15 cellular contexts compared by ENCODE assay signal in genomic region chr9:3361689-3362392, GRCh38.
DNase-seq lines count a peak whose midpoint lies in the region; FAIRE-seq and TF ChIP-seq lines count a peak whose summit lies in the region.
"Had no signal": no experiment of that assay in that cellular context is flagged by ENCODE, and none has a peak within 500 bp of the region (broad histone marks: within the 10 kb centered on the region; RNA-seq: fewer than 3 reads in every experiment).

No MANE protein-coding gene starts in this region.

- H2BK15ac ChIP-seq in H1 (ENCODE audit: low read length) (no peak overlapping the region), mesendoderm (replicated peaks; ENCODE audit: low read depth) (no peak overlapping the region)

- no peak for TF ChIP-seq EP300 in H1 (IDR thresholded peaks at IDR 0.05; ENCODE audit: borderline replicate concordance in 1 of 2, low read depth in 2 of 2, low read length in 2 of 2)

- H3K23me2 ChIP-seq in H1 (ENCODE audit: low read depth, low read length) = no peaks in the 10 kb centered on the region

- no peaks in the 10 kb centered on the region for H3K27me3 Mint-ChIP-seq in glutamatergic neuron (ENCODE audit: unreplicated experiment)
- H3K27me3 Mint-ChIP-seq: B cell had no signal

- no peak overlapping the region for H3K18ac ChIP-seq in H1 (ENCODE audit: extremely low read depth, low read length)
- H3K18ac ChIP-seq in mesendoderm (ENCODE audit: low read length) = peak overlapping the region; percentile 92

- FAIRE-seq in H1 (lab: Jason Lieb, UNC) = no peak
- FAIRE-seq: GM19239, H54, HTR-8/SVneo had no signal

- H3K4me2 ChIP-seq in H1 (ENCODE audit: insufficient read depth in 1 of 2, low read depth in 2 of 2, low read length in 2 of 2) (peak overlapping the region in 1 of 2 experiments; percentile 11; a peak in 1 of 4 replicates), mesendoderm (ENCODE audit: low read length) (no peak overlapping the region)

- CTCF ChIA-PET in H1 (lab: Charles Lee; ENCODE audit: partially characterized antibody) = no interaction called here

- POLR2A ChIA-PET in H1 (lab: Charles Lee; ENCODE audit: partially characterized antibody) = no interaction called here

- H3K4ac ChIP-seq in H1 (replicated peaks; ENCODE audit: insufficient read length, low read depth, low read length) (no peak overlapping the region), mesendoderm (ENCODE audit: low read depth, low read length) (peak overlapping the region; percentile 99)

- H3K9me3 ChIP-seq in HUES48 (ENCODE audit: control insufficient read depth, insufficient read depth, low read length) (no peaks in the 10 kb centered on the region), H1 (ENCODE audit: insufficient read depth in 2 of 2, low read depth in 1 of 2, low read length in 1 of 2) (no peaks in the 10 kb centered on the region; a peak in 1 of 4 replicates)

- no peak for TF ChIP-seq POLR2A in H1 (IDR thresholded peaks at IDR 0.05; ENCODE audit: control extremely low read depth in 1 of 2, low read depth in 2 of 2, low read length in 2 of 2)

- no peak overlapping the region for H3K14ac ChIP-seq in H1 (ENCODE audit: insufficient read length)

- no peak overlapping the region for H2AFZ ChIP-seq in H1 (ENCODE audit: low read length)

- no peak for DNase-seq in H1 (ENCODE audit: low read depth in 1 of 2, low spot score in 2 of 2)
- DNase-seq in mesendoderm = peak; percentile 61
- no peak for DNase-seq in NCI-H2107 (lab: John Stamatoyannopoulos, UW)
- DNase-seq in anterior cingulate cortex (lab: John Stamatoyannopoulos, UW) = no peak
- no peak for DNase-seq in glutamatergic neuron
- DNase-seq: Calu3; CD8-positive, alpha-beta T cell; DMS79 treated with DMSO at 0.1 percent for 48 hours; HFFc6 had no signal

- H3K36me3 Mint-ChIP-seq in glutamatergic neuron (ENCODE audit: unreplicated experiment) = no peaks in the 10 kb centered on the region

- H3K27ac ChIP-seq in HUES48 (ENCODE audit: low read depth, low read length) = peak overlapping the region; percentile 73
- H3K27ac ChIP-seq in H1 (ENCODE audit: low read depth, low read length) = no peak overlapping the region
- peak overlapping the region; percentile 40 for H3K27ac ChIP-seq in mesendoderm (ENCODE audit: low read depth, low read length)

- H3K4me3 ChIP-seq in HUES48 (ENCODE audit: low read depth, low read length) = no peak overlapping the region
- no peak overlapping the region; a peak in 1 of 8 replicates for H3K4me3 ChIP-seq in H1 (ENCODE audit: extremely low read depth in 1 of 4, insufficient read depth in 2 of 4, low read depth in 3 of 4, low read length in 4 of 4)
- H3K4me3 ChIP-seq in mesendoderm (ENCODE audit: low read length) = no peak overlapping the region
- H3K4me3 ChIP-seq: BLaER1 treated with 17β-estradiol and CSF1 and Interleukin-3, amounts not matched to agents 10 nM and 100 nM had no signal

- no peak overlapping the region for H3K4me3 Mint-ChIP-seq in glutamatergic neuron (ENCODE audit: unreplicated experiment)
- H3K4me3 Mint-ChIP-seq: B cell; CD8-positive, alpha-beta T cell; HFFc6 had no signal

- TF ChIP-seq CTCF in H1 (IDR thresholded peaks at IDR 0.05; ENCODE audit: control extremely low read depth in 1 of 3, insufficient read depth in 1 of 3, low read depth in 1 of 3, low read length in 3 of 3) (no peak), glutamatergic neuron (IDR thresholded peaks at IDR 0.05; ENCODE audit: partially characterized antibody, unreplicated experiment) (no peak)

- H3K79me1 ChIP-seq in H1 (ENCODE audit: low read depth, low read length) (no peaks in the 10 kb centered on the region), mesendoderm (ENCODE audit: low read length) (no peaks in the 10 kb centered on the region)

- no peaks in the 10 kb centered on the region for H3K36me3 ChIP-seq in HUES48 (ENCODE audit: control insufficient read depth, insufficient read depth, low read length)
- H3K36me3 ChIP-seq in H1 (ENCODE audit: control insufficient read depth in 2 of 4, insufficient read depth in 4 of 4, low read length in 3 of 4) = no peaks in the 10 kb centered on the region
- no peaks in the 10 kb centered on the region for H3K36me3 ChIP-seq in mesendoderm (ENCODE audit: control insufficient read depth, insufficient read depth, low read length)

- H3K23ac ChIP-seq in H1 (ENCODE audit: insufficient read length) (no peak overlapping the region), mesendoderm (ENCODE audit: low read length) (no peak overlapping the region)

- no peak overlapping the region for H2AK5ac ChIP-seq in H1 (ENCODE audit: low read depth, low read length)
- no peak overlapping the region for H2AK5ac ChIP-seq in mesendoderm (ENCODE audit: low read length)

- no peak overlapping the region for H3K56ac ChIP-seq in H1 (replicated peaks; ENCODE audit: insufficient read length, low read depth, low read length)
- peak overlapping the region; percentile 28 for H3K56ac ChIP-seq in mesendoderm (ENCODE audit: low read length)

- H2BK20ac ChIP-seq in H1 (ENCODE audit: low read length) = no peak overlapping the region

- H3K79me2 ChIP-seq in H1 (ENCODE audit: control insufficient read depth in 1 of 2, insufficient read depth in 2 of 2, low read length in 2 of 2) (no peaks in the 10 kb centered on the region), mesendoderm (ENCODE audit: control insufficient read depth, insufficient read depth, low read length) (no peaks in the 10 kb centered on the region)

- no peak overlapping the region for H3K27ac Mint-ChIP-seq in glutamatergic neuron (ENCODE audit: unreplicated experiment)
- H3K27ac Mint-ChIP-seq: B cell; CD8-positive, alpha-beta T cell; HFFc6 had no signal

- no peaks in the 10 kb centered on the region for H3K27me3 ChIP-seq in HUES48 (ENCODE audit: control insufficient read depth, insufficient read depth, low read length)
- H3K27me3 ChIP-seq in H1 (replicated peaks in 1 of 4; ENCODE audit: control insufficient read depth in 3 of 4, extremely low read depth in 1 of 4, insufficient read depth in 3 of 4, low read length in 3 of 4) = no peaks in the 10 kb centered on the region
- no peaks in the 10 kb centered on the region for H3K27me3 ChIP-seq in mesendoderm (ENCODE audit: insufficient read depth, low read length, poor library complexity)
- H3K27me3 ChIP-seq: BLaER1 treated with 17β-estradiol and CSF1 and Interleukin-3, amounts not matched to agents 10 nM and 100 nM had no signal

- no peak overlapping the region for H2BK120ac ChIP-seq in H1 (replicated peaks; ENCODE audit: low read depth, low read length)
- peak overlapping the region; percentile 45 for H2BK120ac ChIP-seq in mesendoderm (ENCODE audit: low read depth, low read length)

- TF ChIP-seq RAD21 in H1 (IDR thresholded peaks at IDR 0.05 in 1 of 2, conservative IDR thresholded peaks at IDR 0.05 in 1 of 2; ENCODE audit: low read depth in 2 of 2, low read length in 2 of 2) = no peak

- WGBS in H1 (ENCODE audit: extremely low coverage in 1 of 2, insufficient coverage in 1 of 2, insufficient read length in 1 of 2, insufficient replicate concordance in 2 of 2, low coverage in 1 of 2, low lambda C conversion rate in 2 of 2, missing lambda C conversion rate in 1 of 2), 2 experiments = 94% methylated on average over 2 of the region's 2 CpGs; no CpG with 5 or more reads in 1 of the 2 experiments
- no CpG with 5 or more reads among the region's 2 CpGs for WGBS in mesendoderm (ENCODE audit: extremely low coverage, insufficient coverage, low lambda C conversion rate)

- H4K8ac ChIP-seq in H1 (ENCODE audit: extremely low read depth, insufficient read depth, low read length) (no peak overlapping the region), mesendoderm (ENCODE audit: low read depth, low read length) (no peak overlapping the region)

- H3K9ac ChIP-seq in HUES48 (ENCODE audit: low read depth, low read length) (no peak overlapping the region), H1 (replicated peaks in 1 of 4; ENCODE audit: extremely low read depth in 1 of 4, low read depth in 3 of 4, low read length in 3 of 4) (no peak overlapping the region), mesendoderm (ENCODE audit: low read length) (no peak overlapping the region)
- H3K9ac ChIP-seq: BLaER1 treated with 17β-estradiol and CSF1 and Interleukin-3, amounts not matched to agents 10 nM and 100 nM had no signal

- H4K20me1 ChIP-seq in H1 (replicated peaks in 1 of 2; ENCODE audit: control insufficient read depth in 1 of 2, insufficient read depth in 2 of 2, low read length in 2 of 2) = no peaks in the 10 kb centered on the region
- H4K20me1 ChIP-seq: BLaER1 treated with 17β-estradiol and CSF1 and Interleukin-3, amounts not matched to agents 10 nM and 100 nM had no signal

- peak overlapping the region; percentile 45; the same call in 1 of the 2 replicates for H2BK5ac ChIP-seq in H1 (ENCODE audit: low read depth, low read length)
- H2BK5ac ChIP-seq in mesendoderm (ENCODE audit: low read length) = peak overlapping the region; percentile 52

- no peak overlapping the region for H4K91ac ChIP-seq in H1 (replicated peaks; ENCODE audit: insufficient read length, low read length)

- H4K5ac ChIP-seq in H1 (ENCODE audit: insufficient read length, low read depth, low read length) (no peak overlapping the region), mesendoderm (ENCODE audit: low read length) (no peak overlapping the region)

- H2BK12ac ChIP-seq in H1 (ENCODE audit: low read depth, low read length) = no peak overlapping the region

- H3K9me3 Mint-ChIP-seq in glutamatergic neuron (ENCODE audit: unreplicated experiment) = no peaks in the 10 kb centered on the region
- H3K9me3 Mint-ChIP-seq: HFFc6 had no signal

- peaks cover 3% of the 10 kb centered on the region for H3K4me1 Mint-ChIP-seq in glutamatergic neuron (ENCODE audit: low read depth, unreplicated experiment)

- H3K4me1 ChIP-seq in HUES48 (ENCODE audit: control insufficient read depth, insufficient read depth, low read length) = peaks cover 46% of the 10 kb centered on the region
- peaks cover 0 to 6% (median 1%) of the 10 kb centered on the region in 4 experiments; a peak in 1 of 7 replicates for H3K4me1 ChIP-seq in H1 (replicated peaks in 1 of 4; ENCODE audit: control insufficient read depth in 3 of 4, insufficient read depth in 4 of 4, low read length in 3 of 4)
- no peaks in the 10 kb centered on the region for H3K4me1 ChIP-seq in mesendoderm (ENCODE audit: control insufficient read depth, low read depth, low read length)

TF ChIP-seq in H1, 55 proteins besides CTCF, POLR2A, EP300 and RAD21:
- TF ChIP-seq CBX5 (IDR thresholded peaks at IDR 0.05; ENCODE audit: low read depth, low read length) (no peak), GABPA (IDR thresholded peaks at IDR 0.05; ENCODE audit: borderline replicate concordance, insufficient read depth, low read length) (no peak), BRCA1 (IDR thresholded peaks at IDR 0.05; ENCODE audit: low read depth, low read length) (no peak), TAF1 (IDR thresholded peaks at IDR 0.05; ENCODE audit: low read depth, low read length) (no peak), YY1 (IDR thresholded peaks at IDR 0.05; ENCODE audit: low read depth, low read length) (no peak), CEBPB (IDR thresholded peaks at IDR 0.05; ENCODE audit: low read depth, low read length) (peak; percentile 87), BACH1 (IDR thresholded peaks at IDR 0.05; ENCODE audit: low read length) (no peak), KDM5A (IDR thresholded peaks at IDR 0.05; ENCODE audit: low read length) (no peak), SIX5 (IDR thresholded peaks at IDR 0.05; ENCODE audit: low read depth, low read length) (no peak)
